Comparison of ENCODE assay signal across 17 cellular contexts in genomic region chr18:23406271-23406787, GRCh38. TPM values are rescaled to one million over a fixed set of nuclear protein-coding genes. Genes with fewer than 3 reads are reported as not detected.
A peak's percentile ranks its signal among the peaks of the same experiment; 100 is the strongest.
DNase-seq lines count a peak whose midpoint lies in the region; ATAC-seq and TF ChIP-seq lines count a peak whose summit lies in the region.
"Had no signal": no experiment of that assay in that cellular context is flagged by ENCODE, and none has a peak within 500 bp of the region (broad histone marks: within the 10 kb centered on the region; RNA-seq: fewer than 3 reads in every experiment).

No MANE protein-coding gene starts in this region.

- H3K9me2 ChIP-seq in PC-9 (ENCODE audit: insufficient read depth) = no peaks in the 10 kb centered on the region

- DNase-seq in GF-D8 (lab: John Stamatoyannopoulos, UW) (peak; percentile 24), PC-9 (peak; percentile 23 to 93), erythroblast (lab: John Stamatoyannopoulos, UW) (peak; percentile 22 to 44), osteoblast (ENCODE audit: insufficient read length, low spot score, missing footprints) (peak; percentile 69), BE2C (no peak)
- DNase-seq in CD4-positive, alpha-beta memory T cell = no peak
- DNase-seq: activated effector memory CD4-positive, alpha-beta T cell treated with Interleukin-2 at 50 U/mL for 16 hours; anterior cingulate cortex; foreskin melanocyte; NCI-H1930; NCI-H510A treated with DMSO at 0.1 percent for 48 hours; stimulated activated naive CD8-positive, alpha-beta T cell treated with anti-CD3 and anti-CD28 coated beads, Interleukin-15, Interleukin-2, amounts not matched to agents 100 U/mL and 50 U/mL, for 24 hours had no signal

- TF ChIP-seq CTCF in PC-9 (conservative IDR thresholded peaks at IDR 0.05) = no peak
- TF ChIP-seq CTCF in osteoblast (IDR thresholded peaks at IDR 0.05; ENCODE audit: extremely low read depth, low read depth, low read length) = no peak
- no peak for TF ChIP-seq CTCF in BE2C (IDR thresholded peaks at IDR 0.05; ENCODE audit: low read depth, low read length)

- no peaks in the 10 kb centered on the region for H3K4me1 Mint-ChIP-seq in CD4-positive, alpha-beta memory T cell
- H3K4me1 Mint-ChIP-seq: CD14-positive monocyte had no signal

- POLR2A ChIA-PET in PC-9 (lab: Charles Lee; ENCODE audit: unreplicated experiment) = no interaction called here
- POLR2A ChIA-PET in CD4-positive, alpha-beta memory T cell (lab: Charles Lee; ENCODE audit: partially characterized antibody) = no interaction called here

- no peaks in the 10 kb centered on the region for H3K36me3 ChIP-seq in PC-9 (ENCODE audit: low read depth)
- H3K36me3 ChIP-seq in osteoblast (ENCODE audit: insufficient read depth, low read length) = no peaks in the 10 kb centered on the region
- H3K36me3 ChIP-seq in BE2C = no peaks in the 10 kb centered on the region
- H3K36me3 ChIP-seq in CD4-positive, alpha-beta memory T cell (ENCODE audit: insufficient read depth, low read length) = no peaks in the 10 kb centered on the region
- H3K36me3 ChIP-seq: neutrophil had no signal

- H3K27me3 ChIP-seq in PC-9 (ENCODE audit: insufficient read depth, low read depth) = no peaks in the 10 kb centered on the region
- no peaks in the 10 kb centered on the region for H3K27me3 ChIP-seq in osteoblast (ENCODE audit: insufficient read depth, low read length)
- no peaks in the 10 kb centered on the region for H3K27me3 ChIP-seq in BE2C
- no peaks in the 10 kb centered on the region for H3K27me3 ChIP-seq in CD4-positive, alpha-beta memory T cell (ENCODE audit: insufficient read depth, low read length)
- H3K27me3 ChIP-seq: neutrophil had no signal

- no peaks in the 10 kb centered on the region for H4K20me1 ChIP-seq in PC-9 (ENCODE audit: insufficient read depth)
- H4K20me1 ChIP-seq in osteoblast (ENCODE audit: insufficient read depth, low read length) = no peaks in the 10 kb centered on the region

- H3K4me3 Mint-ChIP-seq in CD4-positive, alpha-beta memory T cell = no peak overlapping the region
- H3K4me3 Mint-ChIP-seq: CD14-positive monocyte, mesothelial cell of epicardium had no signal

- BruUV-seq in PC-9 (replicated peaks; lab: Mats Ljungman, UMichigan) = no TSS peak

- peaks cover 2 to 6% of the 10 kb centered on the region in 2 donors for H3K36me3 Mint-ChIP-seq in CD4-positive, alpha-beta memory T cell

- H3K79me2 ChIP-seq in PC-9 (ENCODE audit: low read depth) (no peaks in the 10 kb centered on the region), osteoblast (ENCODE audit: insufficient read depth, low read length) (no peaks in the 10 kb centered on the region)

- CTCF ChIA-PET in PC-9 (lab: Charles Lee) = no interaction called here
- CTCF ChIA-PET in CD4-positive, alpha-beta memory T cell (lab: Charles Lee; ENCODE audit: partially characterized antibody) = interaction anchor here (1.1 to 3.2 kb wide), 3 partner anchors 10 to 378 kb away, joined by 3 to 8 read pairs (median 8); no protein-coding TSS in a partner anchor

- no peak overlapping the region for H3K27ac Mint-ChIP-seq in CD4-positive, alpha-beta memory T cell
- H3K27ac Mint-ChIP-seq: CD14-positive monocyte, mesothelial cell of epicardium had no signal

- no peak for TF ChIP-seq POLR2A in erythroblast (IDR thresholded peaks at IDR 0.05; ENCODE audit: low read length)

- H3K27ac ChIP-seq in PC-9 (peak overlapping the region; percentile 76), osteoblast (ENCODE audit: low read depth, low read length) (no peak overlapping the region)
- H3K27ac ChIP-seq in CD4-positive, alpha-beta memory T cell (ENCODE audit: low read depth, low read length) = no peak overlapping the region
- H3K27ac ChIP-seq: neutrophil had no signal

- H3K4me3 ChIP-seq in PC-9 (no peak overlapping the region), osteoblast (ENCODE audit: insufficient read depth, low read length) (no peak overlapping the region), BE2C (ENCODE audit: low read depth, low read length) (no peak overlapping the region)
- H3K4me3 ChIP-seq in CD4-positive, alpha-beta memory T cell (ENCODE audit: low read length in 2 of 2) = no peak overlapping the region

- H2AFZ ChIP-seq in PC-9 = no peak overlapping the region
- H2AFZ ChIP-seq in osteoblast (ENCODE audit: low read length) = no peak overlapping the region

- no peaks in the 10 kb centered on the region for H3K9me3 ChIP-seq in PC-9 (ENCODE audit: insufficient read depth, low read depth)
- no peaks in the 10 kb centered on the region for H3K9me3 ChIP-seq in osteoblast (ENCODE audit: low read depth, low read length)
- H3K9me3 ChIP-seq in BE2C = no peaks in the 10 kb centered on the region
- H3K9me3 ChIP-seq in CD4-positive, alpha-beta memory T cell (ENCODE audit: control insufficient read depth in 1 of 2, low read length in 2 of 2) = no peaks in the 10 kb centered on the region
- H3K9me3 ChIP-seq: neutrophil had no signal

- peaks cover 33% of the 10 kb centered on the region for H3F3A ChIP-seq in PC-9 (ENCODE audit: insufficient read depth, low read depth)

- H3K4me2 ChIP-seq in PC-9 (peak overlapping the region; percentile 39), osteoblast (ENCODE audit: insufficient read depth, low read length) (no peak overlapping the region)

- H3K4me1 ChIP-seq in PC-9 (replicated peaks; ENCODE audit: insufficient read depth) = peaks cover 58% of the 10 kb centered on the region
- H3K4me1 ChIP-seq in osteoblast (ENCODE audit: insufficient read depth, low read length) = peaks cover 16% of the 10 kb centered on the region
- no peaks in the 10 kb centered on the region for H3K4me1 ChIP-seq in BE2C
- no peaks in the 10 kb centered on the region for H3K4me1 ChIP-seq in CD4-positive, alpha-beta memory T cell (ENCODE audit: insufficient read depth, low read length)

- peaks cover 0 to 2% (median 0%) of the 10 kb centered on the region in 8 donors for H3K9me3 Mint-ChIP-seq in CD4-positive, alpha-beta memory T cell

- no peaks in the 10 kb centered on the region for H3K27me3 Mint-ChIP-seq in CD4-positive, alpha-beta memory T cell

- ATAC-seq in GM19328 (IDR thresholded peaks at IDR 0.05; ENCODE audit: unreplicated experiment) = no peak
- ATAC-seq in HG03439 (IDR thresholded peaks at IDR 0.05; ENCODE audit: unreplicated experiment) = no peak
- ATAC-seq: stimulated activated naive CD8-positive, alpha-beta T cell treated with anti-CD3 and anti-CD28 coated beads, Interleukin-15, Interleukin-2, amounts not matched to agents 100 U/mL and 50 U/mL, for 24 hours had no signal

- intact Hi-C loops in PC-9 (cut with micrococcal nuclease; ENCODE audit: unreplicated experiment) = loop anchor here (5.0 kb wide), 1 partner anchor 374 kb away; no protein-coding TSS in a partner anchor
- intact Hi-C loops in CD4-positive, alpha-beta memory T cell (cut with micrococcal nuclease) = no loop called here

RNA-seq across cellular contexts. Expression of gene RIOK3, which starts 46.8 kb away (rescaled TPM):
- total RNA-seq in PC-9 (2021) (34.1 and 39.9 TPM in 2 replicates), osteoblast (98.1 and 110 TPM in 2 replicates)
- polyA plus RNA-seq in BE2C (2012; ENCODE audit: insufficient read depth, insufficient read length, low read depth) = 30.3 TPM
- 10 to 100 TPM; 73.2 to 84.4 TPM for total RNA-seq in CD4-positive, alpha-beta memory T cell
- polyA plus RNA-seq in CD4-positive, alpha-beta memory T cell = 10 to 100 TPM; 36.6 to 39.1 TPM

Comparison
In these comparisons a context has a peak if more than half of its experiments do, and no peak if none do; other contexts are left out.
1. DNase-seq: peak in GF-D8 (single experiment), PC-9 (2 of 2), erythroblast (2 of 2) and osteoblast (single experiment); none in BE2C (single experiment) and CD4-positive, alpha-beta memory T cell (0 of 5).